ENCODE assay signal across 26 cellular contexts in the genomic region with DNA sequence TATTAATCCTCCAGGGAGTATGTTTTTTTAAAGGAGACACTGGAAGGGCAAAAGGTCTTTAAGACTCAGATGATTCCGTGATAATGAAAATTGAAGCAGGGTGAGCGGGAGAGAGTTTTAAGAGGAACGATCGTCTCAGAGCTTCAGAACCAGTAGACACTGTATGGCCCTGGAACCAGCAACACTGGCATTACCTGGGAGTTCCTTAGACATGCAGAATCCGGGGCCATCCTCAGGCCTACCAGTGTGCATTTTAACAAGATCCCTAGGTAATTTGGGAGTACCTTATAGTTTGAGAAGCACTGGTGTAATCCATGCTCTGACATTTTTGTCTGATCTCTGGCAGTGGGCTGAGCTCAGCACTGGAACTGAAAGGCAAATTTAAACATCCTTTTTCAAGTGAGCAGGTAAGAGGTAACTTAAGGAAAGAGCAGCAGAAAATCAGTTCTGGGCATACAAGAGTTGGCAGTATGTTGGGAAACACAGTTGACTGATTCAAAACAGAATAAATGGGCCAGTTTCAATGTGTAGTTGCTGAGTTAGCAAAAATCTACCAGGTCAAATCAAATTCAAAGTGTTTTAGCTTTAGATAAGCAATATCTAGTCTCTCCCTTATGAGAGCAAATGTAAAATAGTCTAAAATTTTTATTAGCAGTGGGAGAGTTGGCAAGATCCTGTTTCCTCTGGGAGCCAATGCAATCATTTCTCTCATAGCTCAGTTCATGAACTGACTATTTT.
DNase-seq lines count a peak whose midpoint lies in the region; ATAC-seq, FAIRE-seq and TF ChIP-seq lines count a peak whose summit lies in the region.
"Had no signal": no experiment of that assay in that cellular context is flagged by ENCODE, and none has a peak within 500 bp of the region (broad histone marks: within the 10 kb centered on the region; RNA-seq: fewer than 3 reads in every experiment).

No MANE protein-coding gene starts in this region.

- no peaks in the 10 kb centered on the region for H3K9me3 ChIP-seq in WERI-Rb-1 (ENCODE audit: severe bottlenecking)
- H3K9me3 ChIP-seq: SJCRH30 had no signal

- H3K36me3 ChIP-seq in WERI-Rb-1: no peaks in the 10 kb centered on the region
- H3K36me3 ChIP-seq: BLaER1 treated with 17β-estradiol and CSF1 and Interleukin-3, amounts not matched to agents 10 nM and 100 nM; SJCRH30 had no signal

- TF ChIP-seq CTCF in D721Med (IDR thresholded peaks at IDR 0.05; ENCODE audit: insufficient read depth, missing control alignments) (no peak), WERI-Rb-1 (IDR thresholded peaks at IDR 0.05; ENCODE audit: low read depth, low read length) (no peak), mesothelial cell of epicardium (IDR thresholded peaks at IDR 0.05; ENCODE audit: unreplicated experiment) (no peak)

- peak overlapping the region; percentile 41 for H3K27ac Mint-ChIP-seq in mesothelial cell of epicardium
- H3K27ac Mint-ChIP-seq: CD4-positive, alpha-beta T cell had no signal

- peaks cover 7% of the 10 kb centered on the region for H3K9me3 Mint-ChIP-seq in mesothelial cell of epicardium
- H3K9me3 Mint-ChIP-seq: CD4-positive, alpha-beta T cell had no signal

- DNase-seq in D721Med (ENCODE audit: insufficient read length, low spot score) (no peak), WERI-Rb-1 (no peak), mesothelial cell of epicardium (ENCODE audit: low spot score in 2 of 2, unreplicated experiment in 2 of 2) (no peak), sciatic nerve (ENCODE audit: low spot score) (no peak), NCI-H446 (lab: John Stamatoyannopoulos, UW) (no peak), UCSD-AML1 (lab: John Stamatoyannopoulos, UW; ENCODE audit: unreplicated experiment) (no peak)
- DNase-seq: AML-193; CD4-positive, alpha-beta T cell; DMS53; GOT3; Kasumi-1; NCI-H1092 treated with DMSO at 0.1 percent for 48 hours; NCI-H1436; NCI-H187 treated with DMSO at 0.1 percent for 48 hours; NCI-H446 treated with DMSO at 0.1 percent for 48 hours; NCI-H526; NK-92 treated with Interleukin-12 subunit alpha and Interleukin-12 subunit beta, amount 100 ng/mL, for 24 hours had no signal

- peaks cover 42% of the 10 kb centered on the region for H3K4me1 Mint-ChIP-seq in mesothelial cell of epicardium

- peaks cover 28% of the 10 kb centered on the region for H3K27me3 Mint-ChIP-seq in mesothelial cell of epicardium (ENCODE audit: low read depth)
- H3K27me3 Mint-ChIP-seq: CD4-positive, alpha-beta T cell had no signal

- H3K4me3 ChIP-seq in WERI-Rb-1 (ENCODE audit: low read depth, low read length): peak overlapping the region; percentile 15; the same call in 1 of the 2 replicates
- H3K4me3 ChIP-seq: BLaER1 treated with 17β-estradiol and CSF1 and Interleukin-3, amounts not matched to agents 10 nM and 100 nM; PC-9; SJCRH30 had no signal

- no peaks in the 10 kb centered on the region for H3K27me3 ChIP-seq in WERI-Rb-1 (ENCODE audit: insufficient read depth, low read depth, severe bottlenecking)
- H3K27me3 ChIP-seq: BLaER1 treated with 17β-estradiol and CSF1 and Interleukin-3, amounts not matched to agents 10 nM and 100 nM; SJCRH30 had no signal

- no peak overlapping the region for H3K4me3 Mint-ChIP-seq in mesothelial cell of epicardium
- H3K4me3 Mint-ChIP-seq: CD4-positive, alpha-beta T cell had no signal

- peak; percentile 70 for ATAC-seq in sciatic nerve
- ATAC-seq in GM18858 (IDR thresholded peaks at IDR 0.05; ENCODE audit: unreplicated experiment): no peak
- ATAC-seq: HCT116, Right ventricle myocardium inferior, SK-N-SH treated with all-trans-retinoic acid at 6 μM for 48 hours had no signal

- intact Hi-C loops in sciatic nerve (cut with DNase I): no loop called here

- peak; percentile 58 for FAIRE-seq in D721Med (lab: Jason Lieb, UNC)
- FAIRE-seq: A204.1 had no signal

- H3K27ac ChIP-seq in WERI-Rb-1: no peak overlapping the region
- H3K27ac ChIP-seq: BLaER1 treated with 17β-estradiol and CSF1 and Interleukin-3, amounts not matched to agents 10 nM and 100 nM; HL-60; PC-9; SJCRH30 had no signal

- no peaks in the 10 kb centered on the region for H3K36me3 Mint-ChIP-seq in mesothelial cell of epicardium
